ENCODE assay signal across 28 cellular contexts in the genomic region with DNA sequence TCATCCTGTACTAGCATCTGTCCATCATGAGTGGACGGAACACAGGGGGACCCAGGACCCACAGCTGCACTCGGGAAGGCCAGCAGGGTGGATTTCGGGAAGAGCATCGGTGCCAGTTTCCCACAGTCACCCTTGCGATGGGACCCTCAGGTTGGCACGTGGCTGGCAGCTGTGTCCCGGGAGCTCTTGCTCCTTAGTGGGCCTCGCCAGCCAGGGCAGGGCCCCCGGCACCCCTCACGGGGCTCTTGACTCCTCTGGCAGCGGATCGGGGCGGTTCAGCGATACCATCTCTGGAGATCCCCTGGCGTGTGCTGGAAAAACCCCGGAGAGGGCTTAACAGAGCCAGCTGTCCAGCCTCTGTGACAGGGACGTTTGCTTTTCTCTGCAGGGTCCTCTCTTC. TPM values are rescaled to one million over a fixed set of nuclear protein-coding genes. Genes with fewer than 3 reads are reported as not detected.
DNase-seq lines count a peak whose midpoint lies in the region; ATAC-seq, FAIRE-seq and TF ChIP-seq lines count a peak whose summit lies in the region.
"Had no signal": no experiment of that assay in that cellular context is flagged by ENCODE, and none has a peak within 500 bp of the region (broad histone marks: within the 10 kb centered on the region; RNA-seq: fewer than 3 reads in every experiment).

No MANE protein-coding gene starts in this region.

- no TSS peak for BruUV-seq in PC-9 (replicated peaks; lab: Mats Ljungman, UMichigan)

- no peaks in the 10 kb centered on the region for H3K9me2 ChIP-seq in PC-9 (ENCODE audit: insufficient read depth)

- H3K9me3 Mint-ChIP-seq in osteocyte (ENCODE audit: unreplicated experiment): no peaks in the 10 kb centered on the region
- H3K9me3 Mint-ChIP-seq: CD14-positive monocyte; CD4-positive, alpha-beta memory T cell; CD4-positive, CD25-positive, alpha-beta regulatory T cell; CD8-positive, alpha-beta memory T cell had no signal

- peaks cover 93% of the 10 kb centered on the region for H3K79me2 ChIP-seq in PC-9 (ENCODE audit: low read depth)

- POLR2A ChIA-PET in PC-9 (lab: Charles Lee; ENCODE audit: unreplicated experiment): no interaction called here

- H3K27ac ChIP-seq in PC-9: no peak overlapping the region
- H3K27ac ChIP-seq in skeletal muscle tissue (ENCODE audit: low read depth, low read length): peak overlapping the region; percentile 95
- H3K27ac ChIP-seq: BLaER1 had no signal

- no peak for ATAC-seq in HG03342 (IDR thresholded peaks at IDR 0.05; ENCODE audit: unreplicated experiment)
- ATAC-seq: GM12878 had no signal

- DNase-seq in PC-9: no peak
- no peak for DNase-seq in osteocyte (ENCODE audit: extremely low spot score, unreplicated experiment)
- no peak for DNase-seq in midbrain (lab: John Stamatoyannopoulos, UW)
- no peak for DNase-seq in frontal cortex (ENCODE audit: low spot score in 2 of 2)
- no peak for DNase-seq in DMS153 (lab: John Stamatoyannopoulos, UW)
- DNase-seq: 8988T; ACHN; BE2C; C1 segment of cervical spinal cord; CD4-positive, alpha-beta memory T cell; CD4-positive, CD25-positive, alpha-beta regulatory T cell; CD8-positive, alpha-beta memory T cell; COR-L47; DMS53; DMS79; DND-41; EL; GDM1 had no signal

- no peak for FAIRE-seq in frontal cortex (lab: Jason Lieb, UNC)
- FAIRE-seq: A204.1, D721Med, GM12878, GM12892, GM18507 had no signal

- no peak overlapping the region for H2AFZ ChIP-seq in PC-9

- H4K20me1 ChIP-seq in PC-9 (ENCODE audit: insufficient read depth): peaks cover 84% of the 10 kb centered on the region

- H3K36me3 Mint-ChIP-seq in osteocyte (ENCODE audit: unreplicated experiment): no peaks in the 10 kb centered on the region
- H3K36me3 Mint-ChIP-seq: CD4-positive, CD25-positive, alpha-beta regulatory T cell had no signal

- H3K4me1 Mint-ChIP-seq in osteocyte (ENCODE audit: unreplicated experiment): peaks cover 33% of the 10 kb centered on the region

- H3K4me1 ChIP-seq in PC-9 (replicated peaks; ENCODE audit: insufficient read depth) (peaks cover 33% of the 10 kb centered on the region), skeletal muscle tissue (ENCODE audit: control insufficient read depth in 3 of 3, insufficient read depth in 3 of 3, low read length in 3 of 3) (peaks cover 38 to 49% (median 39%) of the 10 kb centered on the region in 3 donors)
- H3K4me1 ChIP-seq: BE2C had no signal

- H3K36me3 ChIP-seq in PC-9 (ENCODE audit: low read depth): no peaks in the 10 kb centered on the region
- H3K36me3 ChIP-seq in skeletal muscle tissue (ENCODE audit: control insufficient read depth in 3 of 3, insufficient read depth in 3 of 3, low read length in 3 of 3): peaks cover 3 to 10% (median 3%) of the 10 kb centered on the region in 3 donors

- H3F3A ChIP-seq in PC-9 (ENCODE audit: insufficient read depth, low read depth): peaks cover 34% of the 10 kb centered on the region; the same call in 1 of the 2 replicates

- H3K4me3 Mint-ChIP-seq in osteocyte (ENCODE audit: unreplicated experiment): no peak overlapping the region
- H3K4me3 Mint-ChIP-seq: CD14-positive monocyte; CD4-positive, alpha-beta memory T cell; CD4-positive, CD25-positive, alpha-beta regulatory T cell; CD8-positive, alpha-beta memory T cell had no signal

- intact Hi-C loops in PC-9 (cut with micrococcal nuclease; ENCODE audit: unreplicated experiment): no loop called here

- no peaks in the 10 kb centered on the region for H3K9me3 ChIP-seq in PC-9 (ENCODE audit: insufficient read depth, low read depth)
- H3K9me3 ChIP-seq in skeletal muscle tissue (ENCODE audit: control insufficient read depth in 3 of 3, low read length in 3 of 3): no peaks in the 10 kb centered on the region
- H3K9me3 ChIP-seq: BE2C, BLaER1 had no signal

- no peaks in the 10 kb centered on the region for H3K27me3 Mint-ChIP-seq in osteocyte (ENCODE audit: unreplicated experiment)
- H3K27me3 Mint-ChIP-seq: CD4-positive, alpha-beta memory T cell; CD4-positive, CD25-positive, alpha-beta regulatory T cell; CD8-positive, alpha-beta memory T cell had no signal

- CTCF ChIA-PET in PC-9 (lab: Charles Lee): no interaction called here

- TF ChIP-seq CTCF in PC-9 (conservative IDR thresholded peaks at IDR 0.05) (no peak), osteocyte (IDR thresholded peaks at IDR 0.05) (no peak)

- peak overlapping the region; percentile 27 for H3K27ac Mint-ChIP-seq in osteocyte (ENCODE audit: unreplicated experiment)
- H3K27ac Mint-ChIP-seq: CD4-positive, CD25-positive, alpha-beta regulatory T cell; CD8-positive, alpha-beta memory T cell had no signal

- H3K27me3 ChIP-seq in PC-9 (ENCODE audit: insufficient read depth, low read depth): no peaks in the 10 kb centered on the region
- H3K27me3 ChIP-seq in skeletal muscle tissue (ENCODE audit: control insufficient read depth in 3 of 3, insufficient read depth in 3 of 3, low read length in 3 of 3): no peaks in the 10 kb centered on the region
- H3K27me3 ChIP-seq: BE2C, BLaER1 had no signal

- peak overlapping the region in 1 of 3 donors; percentile 33 for H3K9ac ChIP-seq in skeletal muscle tissue (ENCODE audit: low read depth in 1 of 3, low read length in 3 of 3)
- H3K9ac ChIP-seq: BLaER1 had no signal

- no peak overlapping the region for H3K4me3 ChIP-seq in PC-9
- no peak overlapping the region for H3K4me3 ChIP-seq in skeletal muscle tissue (ENCODE audit: low read length in 3 of 3)
- H3K4me3 ChIP-seq: BLaER1, GM12878 had no signal

- peak overlapping the region; percentile 55; the same call in 1 of the 2 replicates for H3K4me2 ChIP-seq in PC-9
- H3K4me2 ChIP-seq: BLaER1 had no signal

RNA-seq across cellular contexts. Expression of a gene that starts 9.2 kb away (rescaled TPM):
- total RNA-seq in PC-9 (2021) (66.8 and 68.9 TPM in 2 replicates), osteocyte (38.3 and 39.9 TPM in 2 replicates), skeletal muscle tissue (9.9 TPM), frontal cortex (7.3 TPM)

RNA-seq across cellular contexts. Expression of a gene that starts 23.4 kb away (rescaled TPM):
- 0.35 TPM in 1 of 2 replicates, not detected in the other for total RNA-seq in PC-9 (2021)
- total RNA-seq in osteocyte: not detected in 2 replicates
- total RNA-seq in skeletal muscle tissue: not detected
- not detected for total RNA-seq in frontal cortex
- total RNA-seq: A673; CD4-positive, alpha-beta memory T cell; CD4-positive, CD25-positive, alpha-beta regulatory T cell; CD8-positive, alpha-beta memory T cell; GM12878 had no signal

RNA-seq across cellular contexts. Expression of a gene that starts 30.1 kb away (rescaled TPM):
- not detected in 2 replicates for total RNA-seq in PC-9 (2021)
- 0.57 and 1.7 TPM in 2 replicates for total RNA-seq in osteocyte
- 1.6 TPM for total RNA-seq in skeletal muscle tissue
- 0.41 TPM for total RNA-seq in frontal cortex

RNA-seq across cellular contexts. Expression of a gene that starts 33.0 kb away (rescaled TPM):
- 72.5 and 96.1 TPM in 2 replicates for total RNA-seq in PC-9 (2021)
- 62.0 and 63.6 TPM in 2 replicates for total RNA-seq in osteocyte
- total RNA-seq in skeletal muscle tissue: 11.0 TPM
- 16.7 TPM for total RNA-seq in frontal cortex

RNA-seq across cellular contexts. Expression of a gene that starts 53.1 kb away (rescaled TPM):
- total RNA-seq in PC-9 (2021) (43.6 and 47.1 TPM in 2 replicates), osteocyte (17.1 and 20.0 TPM in 2 replicates), skeletal muscle tissue (5.7 TPM), frontal cortex (25.3 TPM)
